17 cellular contexts compared by ENCODE assay signal in genomic region chr4:52425751-52426326, GRCh38.
"Had no signal": no experiment of that assay in that cellular context is flagged by ENCODE, and none has a peak within 500 bp of the region (broad histone marks: within the 10 kb centered on the region; RNA-seq: fewer than 3 reads in every experiment).

No MANE protein-coding gene starts in this region.

- ATAC-seq: foreskin keratinocyte; left ventricle myocardium superior; natural killer cell treated with Interleukin-12 subunit alpha and Interleukin-12 subunit beta and Interleukin-15 and Interleukin-18, amount 100 ng/mL, for 72 hours had no signal

- H3K4me3 ChIP-seq: right atrium auricular region, upper lobe of left lung had no signal

- H3K27ac ChIP-seq: foreskin keratinocyte, right atrium auricular region, upper lobe of left lung had no signal

- H3K4me1 ChIP-seq: foreskin keratinocyte, right atrium auricular region, upper lobe of left lung had no signal

- DNase-seq: activated B cell treated with CpG ODN at 0.5 μM for 24 hours; activated CD4-positive, alpha-beta T cell treated with anti-CD3 and anti-CD28 coated beads, Interleukin-2, amount 10 ng/mL, durations not matched to agents 24 days and 14 days; activated CD8-positive, alpha-beta memory T cell treated with anti-CD3 and anti-CD28 coated beads, Interleukin-2, amount 50 U/mL, for 48 hours; activated naive CD8-positive, alpha-beta T cell treated with anti-CD3 and anti-CD28 coated beads, Interleukin-2, amount 10 ng/mL, durations not matched to agents 7 days and 5 days; cerebellar nuclear complex; effector memory CD4-positive, alpha-beta T cell; foreskin keratinocyte; kidney glomerular epithelial cell; left ventricle myocardium superior; mesenchymal stem cell; small intestine; upper lobe of left lung had no signal

- H3K36me3 Mint-ChIP-seq: natural killer cell treated with Interleukin-12 subunit alpha and Interleukin-12 subunit beta and Interleukin-15 and Interleukin-18, amount 100 ng/mL, for 72 hours had no signal

- H3K9me3 ChIP-seq: right atrium auricular region, upper lobe of left lung had no signal

- H3K9me3 Mint-ChIP-seq: activated B cell treated with CpG ODN at 0.5 μM for 24 hours; activated CD4-positive, alpha-beta T cell treated with anti-CD3 and anti-CD28 coated beads, Interleukin-2, amount 10 ng/mL, durations not matched to agents 24 days and 14 days; activated T-helper 1 cell treated with anti-CD3 and anti-CD28 coated beads, Interleukin-12 subunit alpha, Interleukin-12 subunit beta, Interleukin-2, Interleukin-4 antibody, amounts not matched to agents 30 ng/mL and 10 ng/mL and 1 ng/mL, durations not matched to agents 14 hours and 24 hours and 36 hours; stimulated activated naive CD8-positive, alpha-beta T cell treated with anti-CD3 and anti-CD28 coated beads, Interleukin-15, Interleukin-2, amounts not matched to agents 100 ng/mL and 50 ng/mL, for 24 hours had no signal

- H3K27ac Mint-ChIP-seq: activated B cell treated with CpG ODN at 0.5 μM for 24 hours; activated CD4-positive, alpha-beta T cell treated with anti-CD3 and anti-CD28 coated beads, Interleukin-2, amount 10 ng/mL, durations not matched to agents 24 days and 14 days; activated naive CD8-positive, alpha-beta T cell treated with anti-CD3 and anti-CD28 coated beads, Interleukin-2, amount 10 ng/mL, durations not matched to agents 7 days and 5 days; activated T-helper 1 cell treated with anti-CD3 and anti-CD28 coated beads, Interleukin-12 subunit alpha, Interleukin-12 subunit beta, Interleukin-2, Interleukin-4 antibody, amounts not matched to agents 30 ng/mL and 10 ng/mL and 1 ng/mL, durations not matched to agents 14 hours and 24 hours and 36 hours; dendritic cell treated with granulocyte-macrophage colony-stimulating factor and Interleukin-4, amounts not matched to agents 40 ng/mL and 50 ng/mL, for 4 days; natural killer cell treated with Interleukin-12 subunit alpha and Interleukin-12 subunit beta and Interleukin-15 and Interleukin-18, amount 100 ng/mL, for 72 hours; stimulated activated naive CD8-positive, alpha-beta T cell treated with anti-CD3 and anti-CD28 coated beads, Interleukin-15, Interleukin-2, amounts not matched to agents 100 ng/mL and 50 ng/mL, for 24 hours had no signal

- H3K27me3 ChIP-seq: foreskin keratinocyte, right atrium auricular region, upper lobe of left lung had no signal

- H3K4me3 Mint-ChIP-seq: activated B cell treated with CpG ODN at 0.5 μM for 24 hours; activated CD4-positive, alpha-beta T cell treated with anti-CD3 and anti-CD28 coated beads, Interleukin-2, amount 10 ng/mL, durations not matched to agents 24 days and 14 days; activated naive CD8-positive, alpha-beta T cell treated with anti-CD3 and anti-CD28 coated beads, Interleukin-2, amount 10 ng/mL, durations not matched to agents 7 days and 5 days; activated T-helper 1 cell treated with anti-CD3 and anti-CD28 coated beads, Interleukin-12 subunit alpha, Interleukin-12 subunit beta, Interleukin-2, Interleukin-4 antibody, amounts not matched to agents 30 ng/mL and 10 ng/mL and 1 ng/mL, durations not matched to agents 14 hours and 24 hours and 36 hours; dendritic cell treated with granulocyte-macrophage colony-stimulating factor and Interleukin-4, amounts not matched to agents 40 ng/mL and 50 ng/mL, for 4 days; natural killer cell treated with Interleukin-12 subunit alpha and Interleukin-12 subunit beta and Interleukin-15 and Interleukin-18, amount 100 ng/mL, for 72 hours; stimulated activated naive CD8-positive, alpha-beta T cell treated with anti-CD3 and anti-CD28 coated beads, Interleukin-15, Interleukin-2, amounts not matched to agents 100 ng/mL and 50 ng/mL, for 24 hours had no signal

- H3K27me3 Mint-ChIP-seq: activated B cell treated with CpG ODN at 0.5 μM for 24 hours; activated CD4-positive, alpha-beta T cell treated with anti-CD3 and anti-CD28 coated beads, Interleukin-2, amount 10 ng/mL, durations not matched to agents 24 days and 14 days; dendritic cell treated with granulocyte-macrophage colony-stimulating factor and Interleukin-4, amounts not matched to agents 40 ng/mL and 50 ng/mL, for 4 days; natural killer cell treated with Interleukin-12 subunit alpha and Interleukin-12 subunit beta and Interleukin-15 and Interleukin-18, amount 100 ng/mL, for 72 hours; stimulated activated naive CD8-positive, alpha-beta T cell treated with anti-CD3 and anti-CD28 coated beads, Interleukin-15, Interleukin-2, amounts not matched to agents 100 ng/mL and 50 ng/mL, for 24 hours had no signal

- H3K36me3 ChIP-seq: right atrium auricular region, upper lobe of left lung had no signal

- H3K4me1 Mint-ChIP-seq: activated B cell treated with CpG ODN at 0.5 μM for 24 hours; activated CD4-positive, alpha-beta T cell treated with anti-CD3 and anti-CD28 coated beads, Interleukin-2, amount 10 ng/mL, durations not matched to agents 24 days and 14 days; activated naive CD8-positive, alpha-beta T cell treated with anti-CD3 and anti-CD28 coated beads, Interleukin-2, amount 10 ng/mL, durations not matched to agents 7 days and 5 days had no signal
